In genomic region chr19:55468054-55468393, GRCh38 we compare ENCODE assay signal across 15 cellular contexts. TPM values are rescaled to one million over a fixed set of nuclear protein-coding genes. Genes with fewer than 3 reads are reported as not detected.
DNase-seq lines count a peak whose midpoint lies in the region; ATAC-seq and TF ChIP-seq lines count a peak whose summit lies in the region.
"Had no signal": no experiment of that assay in that cellular context is flagged by ENCODE, and none has a peak within 500 bp of the region (broad histone marks: within the 10 kb centered on the region; RNA-seq: fewer than 3 reads in every experiment).

No MANE protein-coding gene starts in this region.

- H3K27ac ChIP-seq in OCI-LY7 (ENCODE audit: low read depth, low read length, poor library complexity, severe bottlenecking): no peak overlapping the region
- H3K27ac ChIP-seq in smooth muscle cell (ENCODE audit: low read depth): no peak overlapping the region
- H3K27ac ChIP-seq: SJSA1 had no signal

- H3K27me3 Mint-ChIP-seq in activated naive CD8-positive, alpha-beta T cell treated with anti-CD3 and anti-CD28 coated beads for 36 hours: no peaks in the 10 kb centered on the region

- H3K9me3 ChIP-seq in OCI-LY7 (ENCODE audit: low read length) (no peaks in the 10 kb centered on the region), smooth muscle cell (replicated peaks; ENCODE audit: low read depth) (no peaks in the 10 kb centered on the region)
- H3K9me3 ChIP-seq: SJSA1 had no signal

- peaks cover 5% of the 10 kb centered on the region for H3K4me1 ChIP-seq in OCI-LY7 (ENCODE audit: insufficient read depth, low read length, poor library complexity, severe bottlenecking)
- no peaks in the 10 kb centered on the region for H3K4me1 ChIP-seq in smooth muscle cell (ENCODE audit: low read depth)

- H3K9me2 ChIP-seq in OCI-LY7 (ENCODE audit: insufficient read depth, low read length): no peaks in the 10 kb centered on the region

- H3K9ac ChIP-seq in smooth muscle cell (ENCODE audit: low read depth): no peak overlapping the region

- H2AFZ ChIP-seq in OCI-LY7 (ENCODE audit: low read length): peak overlapping the region; percentile 54; the same call in 1 of the 2 replicates
- H2AFZ ChIP-seq in smooth muscle cell (ENCODE audit: low read depth): no peak overlapping the region

- CTCF ChIA-PET in OCI-LY7 (lab: Charles Lee; ENCODE audit: unreplicated experiment): interaction anchor here (0.6 to 1.9 kb wide), 2 partner anchors 36 to 186 kb away, joined by 3 to 10 read pairs; no protein-coding TSS in a partner anchor

- no peak; the same call in 1 of the 2 replicates for TF ChIP-seq CTCF in OCI-LY7 (conservative IDR thresholded peaks at IDR 0.05; ENCODE audit: low read length)
- TF ChIP-seq CTCF in epithelial cell of proximal tubule (conservative IDR thresholded peaks at IDR 0.05; ENCODE audit: low read depth, low read length): no peak
- no peak for TF ChIP-seq CTCF in smooth muscle cell (IDR thresholded peaks at IDR 0.05; ENCODE audit: borderline replicate concordance, insufficient read depth, poor library complexity, severe bottlenecking)

- H3K79me2 ChIP-seq in OCI-LY7 (ENCODE audit: insufficient read depth, low read depth, low read length): no peaks in the 10 kb centered on the region
- no peaks in the 10 kb centered on the region for H3K79me2 ChIP-seq in smooth muscle cell (ENCODE audit: low read depth)

- 24% methylated on average over 4 of the region's 4 CpGs for WGBS in smooth muscle cell (ENCODE audit: low lambda C conversion rate)

- peaks cover 8% of the 10 kb centered on the region for H3K27me3 ChIP-seq in smooth muscle cell (ENCODE audit: low read depth)
- H3K27me3 ChIP-seq: SJSA1 had no signal

- no peak overlapping the region for H3K4me3 ChIP-seq in OCI-LY7 (ENCODE audit: low read depth, low read length, poor library complexity, severe bottlenecking)
- peak overlapping the region; percentile 14 for H3K4me3 ChIP-seq in epithelial cell of proximal tubule (ENCODE audit: low read depth, low read length)
- H3K4me3 ChIP-seq in smooth muscle cell: no peak overlapping the region
- H3K4me3 ChIP-seq: SJSA1 had no signal

- DNase-seq in activated naive CD4-positive, alpha-beta T cell treated with anti-CD3 and anti-CD28 coated beads, Interleukin-2, amount 50 U/mL, for 72 hours (ENCODE audit: low spot score in 2 of 2): no peak
- DNase-seq in activated naive CD4-positive, alpha-beta T cell treated with anti-CD3 and anti-CD28 coated beads, Interleukin-2, amount 50 U/mL, for 16 hours: no peak
- no peak for DNase-seq in OCI-LY7 (ENCODE audit: low spot score)
- DNase-seq in epithelial cell of proximal tubule (ENCODE audit: low read depth): no peak
- no peak for DNase-seq in smooth muscle cell (lab: John Stamatoyannopoulos, UW; ENCODE audit: unreplicated experiment)
- DNase-seq in AML-193 (lab: John Stamatoyannopoulos, UW): no peak
- DNase-seq in DMS 273 treated with DMSO at 0.1 percent for 48 hours (lab: John Stamatoyannopoulos, UW): no peak
- DNase-seq in activated naive CD8-positive, alpha-beta T cell treated with anti-CD3 and anti-CD28 coated beads for 36 hours: no peak
- DNase-seq: NCI-H1048 had no signal

- no peaks in the 10 kb centered on the region for H3K9me3 Mint-ChIP-seq in activated naive CD4-positive, alpha-beta T cell treated with anti-CD3 and anti-CD28 coated beads, Interleukin-2, amount 50 U/mL, for 72 hours
- no peaks in the 10 kb centered on the region for H3K9me3 Mint-ChIP-seq in activated naive CD8-positive, alpha-beta T cell treated with anti-CD3 and anti-CD28 coated beads for 36 hours
- H3K9me3 Mint-ChIP-seq: activated CD4-positive, alpha-beta memory T cell treated with anti-CD3 and anti-CD28 coated beads, Interleukin-2, amount 10 ng/mL, durations not matched to agents 7 days and 5 days; nephron progenitor cell; type B pancreatic cell had no signal

- no peak overlapping the region for H3K4me3 Mint-ChIP-seq in activated naive CD8-positive, alpha-beta T cell treated with anti-CD3 and anti-CD28 coated beads for 36 hours
- H3K4me3 Mint-ChIP-seq: activated CD4-positive, alpha-beta memory T cell treated with anti-CD3 and anti-CD28 coated beads, Interleukin-2, amount 10 ng/mL, durations not matched to agents 7 days and 5 days; nephron progenitor cell; type B pancreatic cell had no signal

- intact Hi-C loops in OCI-LY7 (cut with micrococcal nuclease; ENCODE audit: unreplicated experiment): loop anchor here (1.0 kb wide), 1 partner anchor 36 kb away; no protein-coding TSS in a partner anchor

- peaks cover 12% of the 10 kb centered on the region for H3F3A ChIP-seq in smooth muscle cell (ENCODE audit: low read depth)

- ATAC-seq in activated naive CD4-positive, alpha-beta T cell treated with anti-CD3 and anti-CD28 coated beads, Interleukin-2, amount 50 U/mL, for 72 hours: peak; percentile 19 to 49

- no peaks in the 10 kb centered on the region for H3K36me3 Mint-ChIP-seq in activated naive CD4-positive, alpha-beta T cell treated with anti-CD3 and anti-CD28 coated beads, Interleukin-2, amount 50 U/mL, for 72 hours
- H3K36me3 Mint-ChIP-seq in activated naive CD8-positive, alpha-beta T cell treated with anti-CD3 and anti-CD28 coated beads for 36 hours: no peaks in the 10 kb centered on the region
- H3K36me3 Mint-ChIP-seq: type B pancreatic cell had no signal

- no peaks in the 10 kb centered on the region for H3K36me3 ChIP-seq in OCI-LY7 (ENCODE audit: insufficient read depth, low read length)
- no peaks in the 10 kb centered on the region for H3K36me3 ChIP-seq in smooth muscle cell (ENCODE audit: low read depth)
- H3K36me3 ChIP-seq: SJSA1 had no signal

- H3K4me2 ChIP-seq in OCI-LY7 (ENCODE audit: low read length): no peak overlapping the region
- H3K4me2 ChIP-seq in smooth muscle cell: peak overlapping the region; percentile 52

- POLR2A ChIA-PET in OCI-LY7 (lab: Charles Lee): interaction anchor here (0.8 kb wide), 1 partner anchor 36 kb away, joined by 3 read pairs; no protein-coding TSS in a partner anchor

- H3K4me1 Mint-ChIP-seq in activated naive CD8-positive, alpha-beta T cell treated with anti-CD3 and anti-CD28 coated beads for 36 hours: peaks cover 3% of the 10 kb centered on the region

- no peak overlapping the region for H3K27ac Mint-ChIP-seq in activated naive CD4-positive, alpha-beta T cell treated with anti-CD3 and anti-CD28 coated beads, Interleukin-2, amount 50 U/mL, for 72 hours
- H3K27ac Mint-ChIP-seq in activated naive CD8-positive, alpha-beta T cell treated with anti-CD3 and anti-CD28 coated beads for 36 hours: no peak overlapping the region
- H3K27ac Mint-ChIP-seq: activated CD4-positive, alpha-beta memory T cell treated with anti-CD3 and anti-CD28 coated beads, Interleukin-2, amount 10 ng/mL, durations not matched to agents 7 days and 5 days; nephron progenitor cell had no signal

- H4K20me1 ChIP-seq in OCI-LY7 (ENCODE audit: insufficient read depth, low read length) (no peaks in the 10 kb centered on the region), smooth muscle cell (ENCODE audit: low read depth) (no peaks in the 10 kb centered on the region)

- no TSS peak for BruUV-seq in OCI-LY7 (replicated peaks; lab: Mats Ljungman, UMichigan)

RNA-seq across cellular contexts. Expression of gene C19orf85, which starts 3.5 kb away (rescaled TPM):
- total RNA-seq in activated naive CD4-positive, alpha-beta T cell treated with anti-CD3 and anti-CD28 coated beads, Interleukin-2, amount 50 U/mL, for 72 hours: not detected
- not detected in 2 replicates for total RNA-seq in OCI-LY7 (2014; rRNA removed; shearing (Covaris generic))
- total RNA-seq in OCI-LY7 (2022): not detected in 2 replicates
- not detected in 2 replicates for total RNA-seq in epithelial cell of proximal tubule
- total RNA-seq in smooth muscle cell: not detected in 2 replicates
- polyA plus RNA-seq in smooth muscle cell: not detected in 2 replicates
- not detected for total RNA-seq in activated naive CD8-positive, alpha-beta T cell treated with anti-CD3 and anti-CD28 coated beads for 36 hours
- total RNA-seq: activated CD4-positive, alpha-beta memory T cell treated with anti-CD3 and anti-CD28 coated beads, Interleukin-2, amount 10 ng/mL, durations not matched to agents 7 days and 5 days; liver; right cardiac atrium; SJSA1 had no signal
- polyA plus RNA-seq: liver, right cardiac atrium had no signal

RNA-seq across cellular contexts. Expression of gene ISOC2, which starts 6.6 kb away (rescaled TPM):
- total RNA-seq in activated naive CD4-positive, alpha-beta T cell treated with anti-CD3 and anti-CD28 coated beads, Interleukin-2, amount 50 U/mL, for 72 hours: 10 to 100 TPM; 22.1 to 41.5 TPM
- total RNA-seq in OCI-LY7 (2014; rRNA removed; shearing (Covaris generic)): 89.5 and 115 TPM in 2 replicates
- total RNA-seq in OCI-LY7 (2022) (37.0 and 37.7 TPM in 2 replicates), epithelial cell of proximal tubule (58.7 and 71.2 TPM in 2 replicates), smooth muscle cell (47.3 and 56.5 TPM in 2 replicates)
- 37.3 and 61.4 TPM in 2 replicates for polyA plus RNA-seq in smooth muscle cell
- total RNA-seq in activated naive CD8-positive, alpha-beta T cell treated with anti-CD3 and anti-CD28 coated beads for 36 hours: 10 to 100 TPM; 35.7 to 37.5 TPM

RNA-seq across cellular contexts. Expression of gene ZNF628, which starts 8.4 kb away (rescaled TPM):
- total RNA-seq in activated naive CD4-positive, alpha-beta T cell treated with anti-CD3 and anti-CD28 coated beads, Interleukin-2, amount 50 U/mL, for 72 hours: 10 to 100 TPM in 1 of 2 donors, 1 to 10 TPM in 1; 7.4 to 14.2 TPM
- 1.8 and 5.2 TPM in 2 replicates for total RNA-seq in OCI-LY7 (2014; rRNA removed; shearing (Covaris generic))
- total RNA-seq in OCI-LY7 (2022) (8.6 and 10.6 TPM in 2 replicates), epithelial cell of proximal tubule (4.2 and 6.2 TPM in 2 replicates), smooth muscle cell (2.4 and 2.6 TPM in 2 replicates)
- 1.3 and 2.0 TPM in 2 replicates for polyA plus RNA-seq in smooth muscle cell
- total RNA-seq in activated naive CD8-positive, alpha-beta T cell treated with anti-CD3 and anti-CD28 coated beads for 36 hours: 10 to 100 TPM in 1 of 2 experiments, 1 to 10 TPM in 1; 8.8 to 10.3 TPM

RNA-seq across cellular contexts. Expression of gene NAT14, which starts 17.0 kb away (rescaled TPM):
- total RNA-seq in activated naive CD4-positive, alpha-beta T cell treated with anti-CD3 and anti-CD28 coated beads, Interleukin-2, amount 50 U/mL, for 72 hours: 10 to 100 TPM in 1 of 2 donors, 1 to 10 TPM in 1; 5.1 to 18.2 TPM
- total RNA-seq in OCI-LY7 (2014; rRNA removed; shearing (Covaris generic)): 29.1 and 33.2 TPM in 2 replicates
- total RNA-seq in OCI-LY7 (2022): 24.2 and 28.3 TPM in 2 replicates
- total RNA-seq in epithelial cell of proximal tubule: 29.0 and 29.2 TPM in 2 replicates
- 14.3 and 17.3 TPM in 2 replicates for total RNA-seq in smooth muscle cell
- polyA plus RNA-seq in smooth muscle cell: 67.5 and 72.1 TPM in 2 replicates
- total RNA-seq in activated naive CD8-positive, alpha-beta T cell treated with anti-CD3 and anti-CD28 coated beads for 36 hours: 10 to 100 TPM; 24.8 to 24.9 TPM

RNA-seq across cellular contexts. Expression of gene SSC5D, which starts 20.2 kb away (rescaled TPM):
- under 1 TPM; 0.39 to 0.53 TPM for total RNA-seq in activated naive CD4-positive, alpha-beta T cell treated with anti-CD3 and anti-CD28 coated beads, Interleukin-2, amount 50 U/mL, for 72 hours
- 0.23 and 0.50 TPM in 2 replicates for total RNA-seq in OCI-LY7 (2014; rRNA removed; shearing (Covaris generic))
- total RNA-seq in OCI-LY7 (2022): 1.7 and 2.7 TPM in 2 replicates
- total RNA-seq in epithelial cell of proximal tubule: 0.86 TPM in 1 of 2 replicates, not detected in the other
- 3.0 and 3.8 TPM in 2 replicates for total RNA-seq in smooth muscle cell
- 11.2 and 13.6 TPM in 2 replicates for polyA plus RNA-seq in smooth muscle cell
- total RNA-seq in activated naive CD8-positive, alpha-beta T cell treated with anti-CD3 and anti-CD28 coated beads for 36 hours: 1 to 10 TPM in 1 of 2 experiments, under 1 TPM in 1; 0.46 to 1.4 TPM
- total RNA-seq: SJSA1 had no signal
